In the genomic region with DNA sequence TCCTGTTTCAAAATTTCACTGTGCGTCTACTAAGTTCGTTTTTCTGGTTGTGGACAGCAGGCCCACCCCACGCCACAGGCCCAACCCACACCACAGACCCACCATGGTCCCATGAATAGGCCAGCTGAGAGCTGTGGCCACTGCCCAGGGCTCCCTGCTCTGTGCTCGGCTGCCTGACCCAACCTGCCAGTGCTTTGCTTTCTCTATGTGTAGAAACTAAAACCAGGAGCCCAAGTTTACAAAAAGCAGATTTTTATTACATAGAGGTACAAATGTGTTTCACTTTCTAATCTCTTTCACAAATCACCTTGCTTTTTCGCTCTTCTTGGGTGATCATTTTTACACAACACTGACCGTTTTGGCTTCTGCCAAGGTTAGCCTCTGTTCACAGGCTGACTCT, we compare ENCODE assay signal across 17 cellular contexts.
"Had no signal": no experiment of that assay in that cellular context is flagged by ENCODE, and none has a peak within 500 bp of the region (broad histone marks: within the 10 kb centered on the region; RNA-seq: fewer than 3 reads in every experiment).

No MANE protein-coding gene starts in this region.

- ATAC-seq: left lung; stimulated activated naive CD8-positive, alpha-beta T cell treated with anti-CD3 and anti-CD28 coated beads, Interleukin-15, amount 100 ng/mL, for 72 hours; upper lobe of right lung had no signal

- H3K27me3 ChIP-seq: esophagus squamous epithelium, left lung, neural progenitor cell, ovary, sigmoid colon, spleen, testis, upper lobe of right lung had no signal

- H3K4me1 ChIP-seq: esophagus squamous epithelium, left lung, neural progenitor cell, sigmoid colon, spleen, testis, upper lobe of right lung had no signal

- DNase-seq: activated B cell treated with CpG ODN at 0.5 μM for 24 hours; activated naive CD4-positive, alpha-beta T cell; activated naive CD8-positive, alpha-beta T cell treated with anti-CD3 and anti-CD28 coated beads, Interleukin-2, amount 10 ng/mL, durations not matched to agents 7 days and 5 days; central memory CD4-positive, alpha-beta T cell; effector CD4-positive, alpha-beta T cell; esophagus squamous epithelium; hippocampal formation; left lung; naive B cell; ovary; sigmoid colon; spleen; stimulated activated naive CD8-positive, alpha-beta T cell treated with anti-CD3 and anti-CD28 coated beads, Interleukin-15, amount 100 ng/mL, for 72 hours; testis; upper lobe of right lung had no signal

- H3K4me3 ChIP-seq: coronary artery, esophagus squamous epithelium, left lung, neural progenitor cell, ovary, sigmoid colon, spleen, testis, upper lobe of right lung had no signal

- H3K27ac ChIP-seq: coronary artery, esophagus squamous epithelium, left lung, neural progenitor cell, ovary, sigmoid colon, spleen, testis, upper lobe of right lung had no signal

- H3K36me3 ChIP-seq: neural progenitor cell, ovary had no signal

- H3K9me3 ChIP-seq: left lung, ovary, sigmoid colon, testis, upper lobe of right lung had no signal
